Comparison of ENCODE assay signal across 15 cellular contexts in the genomic region with DNA sequence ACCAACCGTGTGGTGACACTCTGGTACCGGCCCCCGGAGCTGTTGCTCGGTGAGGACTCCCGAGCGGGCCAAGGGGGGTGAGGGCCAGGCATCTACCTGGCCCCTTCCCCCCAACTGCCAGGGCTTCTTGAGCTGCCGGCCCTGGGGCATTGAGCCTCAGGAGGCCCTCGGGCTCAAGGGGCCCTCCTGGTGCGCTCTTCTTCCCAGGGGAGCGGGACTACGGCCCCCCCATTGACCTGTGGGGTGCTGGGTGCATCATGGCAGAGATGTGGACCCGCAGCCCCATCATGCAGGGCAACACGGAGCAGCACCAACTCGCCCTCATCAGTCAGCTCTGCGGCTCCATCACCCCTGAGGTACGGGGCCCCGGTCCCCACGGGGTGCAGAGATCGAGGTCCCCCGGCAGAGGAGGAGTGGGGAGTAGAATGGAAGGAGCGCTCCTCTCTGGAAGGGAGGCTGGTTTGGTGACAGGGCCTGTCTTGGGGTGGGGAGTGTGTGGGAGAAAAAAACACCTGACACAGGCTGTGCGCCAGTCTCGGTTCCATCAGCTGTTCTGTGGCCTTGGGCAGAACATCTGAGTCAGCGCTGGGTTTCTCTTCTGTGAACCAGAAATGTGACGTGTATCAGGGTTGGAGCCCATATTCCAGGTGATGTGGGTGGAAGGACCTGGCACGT. TPM values are rescaled to one million over a fixed set of nuclear protein-coding genes. Genes with fewer than 3 reads are reported as not detected.
DNase-seq lines count a peak whose midpoint lies in the region; ATAC-seq and TF ChIP-seq lines count a peak whose summit lies in the region.
"Had no signal": no experiment of that assay in that cellular context is flagged by ENCODE, and none has a peak within 500 bp of the region (broad histone marks: within the 10 kb centered on the region; RNA-seq: fewer than 3 reads in every experiment).

No MANE protein-coding gene starts in this region.

- ATAC-seq in T-helper 17 cell (no peak), left lobe of liver (peak; percentile 13)
- ATAC-seq: foreskin keratinocyte; natural killer cell treated with Interleukin-12 subunit alpha and Interleukin-12 subunit beta and Interleukin-15 and Interleukin-18, amount 100 ng/mL, for 72 hours had no signal

- peaks cover 14% of the 10 kb centered on the region for H3K9me3 Mint-ChIP-seq in glutamatergic neuron (ENCODE audit: unreplicated experiment)
- H3K9me3 Mint-ChIP-seq: CD8-positive, alpha-beta memory T cell; natural killer cell treated with Interleukin-12 subunit alpha and Interleukin-12 subunit beta and Interleukin-15 and Interleukin-18, amount 100 ng/mL, for 72 hours had no signal

- H3K27me3 Mint-ChIP-seq in T-helper 17 cell, result no peaks in the 10 kb centered on the region
- peaks cover 5% of the 10 kb centered on the region for H3K27me3 Mint-ChIP-seq in glutamatergic neuron (ENCODE audit: unreplicated experiment)
- H3K27me3 Mint-ChIP-seq: natural killer cell treated with Interleukin-12 subunit alpha and Interleukin-12 subunit beta and Interleukin-15 and Interleukin-18, amount 100 ng/mL, for 72 hours had no signal

- H3K4me1 Mint-ChIP-seq in T-helper 17 cell (peaks cover 35% of the 10 kb centered on the region), glutamatergic neuron (ENCODE audit: low read depth, unreplicated experiment) (peaks cover 10% of the 10 kb centered on the region)

- no peak for DNase-seq in T-helper 17 cell
- DNase-seq in activated CD8-positive, alpha-beta memory T cell treated with anti-CD3 and anti-CD28 coated beads, Interleukin-2, amount 50 U/mL, for 48 hours, result peak; percentile 82
- peak; percentile 81 for DNase-seq in left lobe of liver (ENCODE audit: low spot score)
- peak; percentile 63 to 83 (median 64) for DNase-seq in stimulated activated CD4-positive, alpha-beta T cell treated with anti-CD3 and anti-CD28 coated beads, TNF-alpha, amount 100 ng/mL, for 24 hours (ENCODE audit: low read depth in 3 of 3)
- DNase-seq in Ammon's horn (ENCODE audit: low spot score), result no peak
- no peak for DNase-seq in GM20000 (ENCODE audit: low spot score)
- DNase-seq in glutamatergic neuron, result no peak
- DNase-seq: CD8-positive, alpha-beta memory T cell; dorsolateral prefrontal cortex; foreskin keratinocyte; kidney glomerular epithelial cell; NCI-H1092; NCI-H526 treated with DMSO at 0.1 percent for 48 hours; T-helper 9 cell had no signal

- no peaks in the 10 kb centered on the region for H3K9me3 ChIP-seq in T-helper 17 cell (ENCODE audit: control insufficient read depth, low read length, poor library complexity, severe bottlenecking)

- TF ChIP-seq CTCF in GM20000 (IDR thresholded peaks at IDR 0.05; ENCODE audit: extremely low read depth, missing control alignments) (no peak), glutamatergic neuron (IDR thresholded peaks at IDR 0.05; ENCODE audit: partially characterized antibody, unreplicated experiment) (no peak)

- H3K4me3 Mint-ChIP-seq in T-helper 17 cell (peak overlapping the region; percentile 50), glutamatergic neuron (ENCODE audit: unreplicated experiment) (no peak overlapping the region)

- peak overlapping the region; percentile 61 for H3K27ac Mint-ChIP-seq in T-helper 17 cell
- no peak overlapping the region for H3K27ac Mint-ChIP-seq in glutamatergic neuron (ENCODE audit: unreplicated experiment)

- H3K36me3 Mint-ChIP-seq in T-helper 17 cell (ENCODE audit: low read depth), result peaks cover 3% of the 10 kb centered on the region
- H3K36me3 Mint-ChIP-seq in glutamatergic neuron (ENCODE audit: unreplicated experiment), result no peaks in the 10 kb centered on the region

RNA-seq across cellular contexts. Expression of gene CDK9, which starts 2.6 kb away (rescaled TPM):
- total RNA-seq in T-helper 17 cell (100 to 1,000 TPM; 107 to 123 TPM), left lobe of liver (55.5 TPM), glutamatergic neuron (ENCODE audit: unreplicated experiment) (83.9 TPM)

RNA-seq across cellular contexts. Expression of gene SH2D3C, which starts 10.0 kb away (rescaled TPM):
- 10 to 100 TPM; 15.9 to 27.2 TPM for total RNA-seq in T-helper 17 cell
- 3.4 TPM for total RNA-seq in left lobe of liver
- total RNA-seq in glutamatergic neuron (ENCODE audit: unreplicated experiment), result 71.7 TPM

RNA-seq across cellular contexts. Expression of gene FPGS, which starts 14.2 kb away (rescaled TPM):
- total RNA-seq in T-helper 17 cell (10 to 100 TPM; 71.2 to 80.6 TPM), left lobe of liver (82.9 TPM), glutamatergic neuron (ENCODE audit: unreplicated experiment) (44.2 TPM)

RNA-seq across cellular contexts. Expression of gene TOR2A, which starts 53.4 kb away (rescaled TPM):
- total RNA-seq in T-helper 17 cell, result 10 to 100 TPM in 1 of 2 donors, 1 to 10 TPM in 1; 9.4 to 10.5 TPM
- total RNA-seq in left lobe of liver, result 7.4 TPM
- 27.5 TPM for total RNA-seq in glutamatergic neuron (ENCODE audit: unreplicated experiment)

Comparison
In these comparisons a context has a peak if more than half of its experiments do, and no peak if none do; other contexts are left out.
1. DNase-seq: peak in activated CD8-positive, alpha-beta memory T cell treated with anti-CD3 and anti-CD28 coated beads, Interleukin-2, amount 50 U/mL, for 48 hours (single experiment), left lobe of liver (single experiment) and stimulated activated CD4-positive, alpha-beta T cell treated with anti-CD3 and anti-CD28 coated beads, TNF-alpha, amount 100 ng/mL, for 24 hours (3 of 3); none in T-helper 17 cell (0 of 3), Ammon's horn (single experiment), GM20000 (single experiment) and glutamatergic neuron (single experiment).